ENCODE assay signal across 1 cellular context in genomic region chr17:35766903-35767510, GRCh38.
TF ChIP-seq lines count a peak whose summit lies in the region.

No MANE protein-coding gene starts in this region.

TF ChIP-seq in H1, 55 proteins besides CTCF, POLR2A, EP300 and RAD21:
- no peak for TF ChIP-seq SAP30 (IDR thresholded peaks at IDR 0.05; ENCODE audit: insufficient read depth, insufficient replicate concordance, low read length)
- no peak for TF ChIP-seq JUND (IDR thresholded peaks at IDR 0.05; ENCODE audit: low read length)
- no peak for TF ChIP-seq EZH2 (IDR thresholded peaks at IDR 0.05; ENCODE audit: low read depth, low read length, severe bottlenecking)
- TF ChIP-seq SIRT6 (IDR thresholded peaks at IDR 0.05; ENCODE audit: low read length): no peak
- no peak for TF ChIP-seq CREB1 (IDR thresholded peaks at IDR 0.05)
- TF ChIP-seq PHF8 (conservative IDR thresholded peaks at IDR 0.05; ENCODE audit: low read depth, low read length): no peak
- TF ChIP-seq CBX5 (IDR thresholded peaks at IDR 0.05; ENCODE audit: low read depth, low read length): no peak
- no peak for TF ChIP-seq BRCA1 (IDR thresholded peaks at IDR 0.05; ENCODE audit: low read depth, low read length)
- TF ChIP-seq TAF1 (IDR thresholded peaks at IDR 0.05; ENCODE audit: low read depth, low read length): no peak
- TF ChIP-seq TAF7 (optimal IDR thresholded peaks at IDR 0.05; ENCODE audit: borderline replicate concordance, low read depth, low read length): no peak
- no peak for TF ChIP-seq ASH2L (IDR thresholded peaks at IDR 0.05; ENCODE audit: low read length)
- no peak for TF ChIP-seq KDM1A (IDR thresholded peaks at IDR 0.05; ENCODE audit: borderline replicate concordance, low read length)
- TF ChIP-seq NRF1 (IDR thresholded peaks at IDR 0.05; ENCODE audit: low read depth, low read length): no peak
- TF ChIP-seq RNF2 (IDR thresholded peaks at IDR 0.05; ENCODE audit: borderline replicate concordance, low read depth, low read length, missing control alignments, poor library complexity, severe bottlenecking): no peak
- no peak for TF ChIP-seq HDAC2 (IDR thresholded peaks at IDR 0.05; ENCODE audit: borderline replicate concordance in 1 of 2, low read depth in 2 of 2, low read length in 2 of 2)
- no peak for TF ChIP-seq TBP (IDR thresholded peaks at IDR 0.05; ENCODE audit: low read depth, low read length)
- no peak for TF ChIP-seq HDAC6 (IDR thresholded peaks at IDR 0.05; ENCODE audit: low read depth, low read length)
- TF ChIP-seq SRF (IDR thresholded peaks at IDR 0.05; ENCODE audit: low read depth, low read length): no peak
- TF ChIP-seq BCL11A (IDR thresholded peaks at IDR 0.05; ENCODE audit: low read depth in 2 of 2, low read length in 2 of 2): no peak
- TF ChIP-seq RFX5 (IDR thresholded peaks at IDR 0.05; ENCODE audit: borderline replicate concordance, low read depth, low read length): no peak
